25 cellular contexts compared by ENCODE assay signal in genomic region chr3:15479602-15480248, GRCh38. TPM values are rescaled to one million over a fixed set of nuclear protein-coding genes. Genes with fewer than 3 reads are reported as not detected.
DNase-seq lines count a peak whose midpoint lies in the region; ATAC-seq, FAIRE-seq and TF ChIP-seq lines count a peak whose summit lies in the region.
"Had no signal": no experiment of that assay in that cellular context is flagged by ENCODE, and none has a peak within 500 bp of the region (broad histone marks: within the 10 kb centered on the region; RNA-seq: fewer than 3 reads in every experiment).

No MANE protein-coding gene starts in this region.

- no peak for TF ChIP-seq POLR2A in IMR-90 (IDR thresholded peaks at IDR 0.05; ENCODE audit: low read depth, low read length)
- no peak for TF ChIP-seq POLR2A in sigmoid colon (IDR thresholded peaks at IDR 0.05)

- CTCF ChIA-PET in IMR-90 (lab: Yijun Ruan, JAX), result no interaction called here

- no peaks in the 10 kb centered on the region for H3K9me3 ChIP-seq in IMR-90 (ENCODE audit: control insufficient read depth, insufficient read depth, low read length)
- no peaks in the 10 kb centered on the region for H3K9me3 ChIP-seq in pancreas
- H3K9me3 ChIP-seq in sigmoid colon, result no peaks in the 10 kb centered on the region
- H3K9me3 ChIP-seq: Caco-2, SK-N-SH had no signal

- no peaks in the 10 kb centered on the region for H3K36me3 Mint-ChIP-seq in T-helper 2 cell treated with Interferon-gamma antibody and Interleukin-4, amounts not matched to agents 5 μg/mL and 100 μg/mL, for 36 hours (ENCODE audit: low read depth)
- H3K36me3 Mint-ChIP-seq: CD8-positive, alpha-beta T cell had no signal

- no CpG with 5 or more reads among the region's 1 CpG for WGBS in IMR-90 (ENCODE audit: extremely low coverage in 2 of 2, insufficient read length in 1 of 2), 2 experiments
- 89 to 92% methylated on average over 1 of the region's 1 CpG for WGBS in pancreas, 2 donors
- 94 to 97% methylated on average over 1 of the region's 1 CpG for WGBS in sigmoid colon, 2 donors

- POLR2A ChIA-PET in IMR-90 (lab: Charles Lee; ENCODE audit: unreplicated experiment), result no interaction called here

- H3K4me3 Mint-ChIP-seq in T-helper 2 cell treated with Interferon-gamma antibody and Interleukin-4, amounts not matched to agents 5 μg/mL and 100 μg/mL, for 36 hours, result no peak overlapping the region
- H3K4me3 Mint-ChIP-seq: CD8-positive, alpha-beta T cell had no signal

- H3K4me1 ChIP-seq in IMR-90 (ENCODE audit: control insufficient read depth, insufficient read depth, low read length) (no peaks in the 10 kb centered on the region), foreskin keratinocyte (no peaks in the 10 kb centered on the region), pancreas (peaks cover 4 to 21% (median 16%) of the 10 kb centered on the region in 3 donors), sigmoid colon (no peaks in the 10 kb centered on the region)
- H3K4me1 ChIP-seq: Caco-2 had no signal

- H3K79me1 ChIP-seq in IMR-90 (ENCODE audit: low read depth in 1 of 2, low read length in 2 of 2), result no peaks in the 10 kb centered on the region

- BruUV-seq in IMR-90 (replicated peaks; lab: Mats Ljungman, UMichigan), result no TSS peak

- ATAC-seq in IMR-90 (ENCODE audit: low read depth) (no peak), foreskin keratinocyte (no peak), pancreas (peak; percentile 11 to 40 (median 27)), sciatic nerve (no peak)
- ATAC-seq: CD8-positive, alpha-beta T cell; PC-3 had no signal

- no peak overlapping the region for H3K18ac ChIP-seq in IMR-90 (ENCODE audit: low read depth, low read length)

- H2BK120ac ChIP-seq in IMR-90 (ENCODE audit: low read depth, low read length), result no peak overlapping the region

- no peaks in the 10 kb centered on the region for H3K4me1 Mint-ChIP-seq in T-helper 2 cell treated with Interferon-gamma antibody and Interleukin-4, amounts not matched to agents 5 μg/mL and 100 μg/mL, for 36 hours (ENCODE audit: low read depth)

- no peak overlapping the region for H3K23ac ChIP-seq in IMR-90 (ENCODE audit: low read depth, low read length)

- H3K27me3 ChIP-seq in IMR-90 (ENCODE audit: control insufficient read depth, insufficient read depth, low read length) (no peaks in the 10 kb centered on the region; the same call in 1 of the 2 replicates), foreskin keratinocyte (peaks cover 23% of the 10 kb centered on the region), pancreas (no peaks in the 10 kb centered on the region), sigmoid colon (no peaks in the 10 kb centered on the region)

- TF ChIP-seq EP300 in sigmoid colon (IDR thresholded peaks at IDR 0.05), result no peak

- H2AK9ac ChIP-seq in IMR-90 (replicated peaks; ENCODE audit: low read depth, low read length, poor library complexity), result no peak overlapping the region

- H3K27ac ChIP-seq in IMR-90 (ENCODE audit: insufficient read depth, low read length), result no peak overlapping the region
- no peak overlapping the region for H3K27ac ChIP-seq in foreskin keratinocyte
- no peak overlapping the region for H3K27ac ChIP-seq in pancreas
- H3K27ac ChIP-seq in sigmoid colon, result no peak overlapping the region

- no peak overlapping the region for H4K91ac ChIP-seq in IMR-90 (ENCODE audit: insufficient read depth, low read depth, low read length)

- in situ Hi-C loops in IMR-90 (cut with MboI; ENCODE audit: low sequenced_read_pairs), result no loop called here

- H3K9me3 Mint-ChIP-seq in T-helper 2 cell treated with Interferon-gamma antibody and Interleukin-4, amounts not matched to agents 5 μg/mL and 100 μg/mL, for 36 hours, result no peaks in the 10 kb centered on the region
- H3K9me3 Mint-ChIP-seq: CD8-positive, alpha-beta T cell had no signal

- no peak for FAIRE-seq in pancreas (lab: Jason Lieb, UNC)
- FAIRE-seq: GM12892, H54 had no signal

- DNase-seq in IMR-90 (no peak), NCI-H2029 treated with DMSO at 0.1 percent for 48 hours (lab: John Stamatoyannopoulos, UW) (peak; percentile 46), foreskin keratinocyte (peak; percentile 8 to 13), pancreas (peak in 1 of 6 donors; percentile 30), sciatic nerve (ENCODE audit: low spot score) (no peak), sigmoid colon (no peak)
- no peak for DNase-seq in T-helper 2 cell treated with Interferon-gamma antibody and Interleukin-4, amounts not matched to agents 5 μg/mL and 100 μg/mL, for 36 hours (ENCODE audit: low spot score)
- DNase-seq: C1 segment of cervical spinal cord; Caco-2; CD8-positive, alpha-beta T cell; DMS79 treated with DMSO at 0.1 percent for 48 hours; GF-D8; KG1; MM.1S; NCI-H2081; NCI-H2171 treated with DMSO at 0.1 percent for 48 hours; NCI-H524 treated with DMSO at 0.1 percent for 48 hours; NCI-H774; NK-92 treated with Interleukin-12 subunit alpha and Interleukin-12 subunit beta, amount 100 ng/mL, for 24 hours; PC-3; SK-N-SH; SW 1271 had no signal

- no peak overlapping the region for H2BK20ac ChIP-seq in IMR-90 (ENCODE audit: low read depth, low read length)

- H4K5ac ChIP-seq in IMR-90 (ENCODE audit: low read depth, low read length), result no peak overlapping the region

- H4K8ac ChIP-seq in IMR-90 (ENCODE audit: low read depth in 2 of 2, low read length in 2 of 2), result no peak overlapping the region

- no peak overlapping the region for H3K56ac ChIP-seq in IMR-90 (ENCODE audit: extremely low read depth, insufficient read depth, low read length)

- no peak overlapping the region for H3K9ac ChIP-seq in IMR-90 (ENCODE audit: low read depth, low read length)
- H3K9ac ChIP-seq: SK-N-SH had no signal

- no peak for TF ChIP-seq RAD21 in IMR-90 (IDR thresholded peaks at IDR 0.05; ENCODE audit: low read length)

- TF ChIP-seq CTCF in IMR-90 (conservative IDR thresholded peaks at IDR 0.05; ENCODE audit: low read depth, low read length) (no peak), foreskin keratinocyte (conservative IDR thresholded peaks at IDR 0.05) (no peak), pancreas (IDR thresholded peaks at IDR 0.05) (no peak), sigmoid colon (IDR thresholded peaks at IDR 0.05) (no peak)

- no peak overlapping the region for H3K27ac Mint-ChIP-seq in T-helper 2 cell treated with Interferon-gamma antibody and Interleukin-4, amounts not matched to agents 5 μg/mL and 100 μg/mL, for 36 hours
- H3K27ac Mint-ChIP-seq: CD8-positive, alpha-beta T cell had no signal

- no peak overlapping the region for H2BK15ac ChIP-seq in IMR-90 (ENCODE audit: low read depth, low read length)

- peaks cover 26% of the 10 kb centered on the region for H3K27me3 Mint-ChIP-seq in T-helper 2 cell treated with Interferon-gamma antibody and Interleukin-4, amounts not matched to agents 5 μg/mL and 100 μg/mL, for 36 hours (ENCODE audit: low read depth)

- H2AK5ac ChIP-seq in IMR-90 (ENCODE audit: low read depth, low read length), result no peak overlapping the region

- dilution Hi-C loops in IMR-90 (cut with HindIII; ENCODE audit: low sequenced_read_pairs, unreplicated experiment), result no loop called here

- intact Hi-C loops in IMR-90 (cut with micrococcal nuclease) (no loop called here), pancreas (cut with DNase I) (no loop called here), sciatic nerve (cut with DNase I) (no loop called here), sigmoid colon (cut with DNase I) (no loop called here)

- no peak overlapping the region for H2AFZ ChIP-seq in IMR-90 (replicated peaks; ENCODE audit: low read length, poor library complexity)

- H3K36me3 ChIP-seq in IMR-90 (ENCODE audit: control insufficient read depth, insufficient read depth, low read length) (no peaks in the 10 kb centered on the region), pancreas (no peaks in the 10 kb centered on the region), sigmoid colon (no peaks in the 10 kb centered on the region)

- no peak overlapping the region for H3K4me3 ChIP-seq in IMR-90 (ENCODE audit: insufficient read depth, low read depth, low read length)
- no peak overlapping the region for H3K4me3 ChIP-seq in pancreas
- no peak overlapping the region for H3K4me3 ChIP-seq in sigmoid colon

- H2BK5ac ChIP-seq in IMR-90 (ENCODE audit: low read depth, low read length, poor library complexity, severe bottlenecking), result no peak overlapping the region

- H3K4ac ChIP-seq in IMR-90 (ENCODE audit: low read depth, low read length), result no peak overlapping the region

- H3K4me2 ChIP-seq in IMR-90 (ENCODE audit: low read depth, low read length), result no peak overlapping the region
- H3K4me2 ChIP-seq: SK-N-SH had no signal

- H4K20me1 ChIP-seq in IMR-90 (ENCODE audit: insufficient read depth, low read length), result no peaks in the 10 kb centered on the region

- H3K9me1 ChIP-seq in IMR-90 (ENCODE audit: insufficient read depth, low read length), result no peaks in the 10 kb centered on the region

- H3K14ac ChIP-seq in IMR-90 (replicated peaks; ENCODE audit: low read depth, low read length), result no peak overlapping the region

RNA-seq across cellular contexts. Expression of gene COLQ, which starts 41.8 kb away (rescaled TPM):
- total RNA-seq in IMR-90 (2012; rRNA removed), result under 0.01 and 0.18 TPM in 2 replicates
- polyA plus RNA-seq in IMR-90 (2012; rRNA removed), result 0.65 and 1.0 TPM in 2 replicates
- 0.21 and 0.30 TPM in 2 replicates for polyA plus RNA-seq in IMR-90 (2012; cell fraction: cytosol; rRNA removed)
- polyA plus RNA-seq in IMR-90 (2012; cell fraction: nucleus; rRNA removed; ENCODE audit: low replicate concordance), result 5.7 and 6.6 TPM in 2 replicates
- 0.07 and 0.41 TPM in 2 replicates for total RNA-seq in foreskin keratinocyte
- 0.11 and 0.19 TPM in 2 replicates for polyA plus RNA-seq in foreskin keratinocyte
- 1 to 10 TPM in 2 of 6 donors, under 1 TPM in 4; 0.28 to 1.5 (median 0.62) TPM for total RNA-seq in pancreas
- polyA plus RNA-seq in pancreas, result 1 to 10 TPM; 1.9 to 3.1 TPM
- total RNA-seq in sciatic nerve, result 6.3 TPM
- 1 to 10 TPM; 1.2 to 5.3 (median 2.1) TPM for total RNA-seq in sigmoid colon
- 1 to 10 TPM in 1 of 3 donors, under 1 TPM in 1, not detected in 1; 0.69 to 1.7 TPM for polyA plus RNA-seq in sigmoid colon
- total RNA-seq: Caco-2, HT1080 had no signal

RNA-seq across cellular contexts. Expression of gene EAF1, which starts 52.3 kb away (rescaled TPM):
- total RNA-seq in IMR-90 (2012; rRNA removed) (19.7 and 21.3 TPM in 2 replicates), foreskin keratinocyte (18.0 and 18.9 TPM in 2 replicates), pancreas (10 to 100 TPM in 1 of 6 donors, 1 to 10 TPM in 5; 4.5 to 12.0 (median 7.1) TPM), sciatic nerve (14.4 TPM), sigmoid colon (10 to 100 TPM; 10.0 to 17.8 (median 14.9) TPM)
- polyA plus RNA-seq in IMR-90 (2012; rRNA removed) (5.7 and 7.0 TPM in 2 replicates), foreskin keratinocyte (4.3 and 5.0 TPM in 2 replicates), pancreas (1 to 10 TPM; 2.1 to 6.2 TPM), sigmoid colon (10 to 100 TPM in 2 of 3 donors, 1 to 10 TPM in 1; 7.2 to 11.8 (median 10.5) TPM)
- 5.6 and 5.9 TPM in 2 replicates for polyA plus RNA-seq in IMR-90 (2012; cell fraction: cytosol; rRNA removed)
- 6.8 and 9.1 TPM in 2 replicates for polyA plus RNA-seq in IMR-90 (2012; cell fraction: nucleus; rRNA removed; ENCODE audit: low replicate concordance)

RNA-seq across cellular contexts. Expression of gene METTL6, which starts 52.4 kb away (rescaled TPM):
- total RNA-seq in IMR-90 (2012; rRNA removed) (21.5 and 32.5 TPM in 2 replicates), foreskin keratinocyte (16.7 and 18.1 TPM in 2 replicates), pancreas (1 to 10 TPM; 4.9 to 9.9 (median 5.2) TPM), sciatic nerve (21.5 TPM), sigmoid colon (10 to 100 TPM; 14.3 to 21.9 (median 15.3) TPM)
- polyA plus RNA-seq in IMR-90 (2012; rRNA removed) (15.3 and 15.4 TPM in 2 replicates), foreskin keratinocyte (12.9 and 15.4 TPM in 2 replicates), pancreas (1 to 10 TPM; 3.0 to 5.7 TPM), sigmoid colon (10 to 100 TPM in 1 of 3 donors, 1 to 10 TPM in 2; 5.4 to 11.7 (median 9.5) TPM)
- polyA plus RNA-seq in IMR-90 (2012; cell fraction: cytosol; rRNA removed), result 5.0 and 10.2 TPM in 2 replicates
- 1.9 and 7.1 TPM in 2 replicates for polyA plus RNA-seq in IMR-90 (2012; cell fraction: nucleus; rRNA removed; ENCODE audit: low replicate concordance)

Comparison
In these comparisons a context has a peak if more than half of its experiments do, and no peak if none do; other contexts are left out.
1. ATAC-seq: peak in pancreas (4 of 4); none in IMR-90 (single experiment), foreskin keratinocyte (single experiment) and sciatic nerve (single experiment).
2. DNase-seq: peak in NCI-H2029 treated with DMSO at 0.1 percent for 48 hours (single experiment) and foreskin keratinocyte (2 of 2); none in IMR-90 (single experiment), sciatic nerve (single experiment), T-helper 2 cell treated with Interferon-gamma antibody and Interleukin-4, amounts not matched to agents 5 μg/mL and 100 μg/mL, for 36 hours (single experiment) and sigmoid colon (single experiment).